In the genomic region with DNA sequence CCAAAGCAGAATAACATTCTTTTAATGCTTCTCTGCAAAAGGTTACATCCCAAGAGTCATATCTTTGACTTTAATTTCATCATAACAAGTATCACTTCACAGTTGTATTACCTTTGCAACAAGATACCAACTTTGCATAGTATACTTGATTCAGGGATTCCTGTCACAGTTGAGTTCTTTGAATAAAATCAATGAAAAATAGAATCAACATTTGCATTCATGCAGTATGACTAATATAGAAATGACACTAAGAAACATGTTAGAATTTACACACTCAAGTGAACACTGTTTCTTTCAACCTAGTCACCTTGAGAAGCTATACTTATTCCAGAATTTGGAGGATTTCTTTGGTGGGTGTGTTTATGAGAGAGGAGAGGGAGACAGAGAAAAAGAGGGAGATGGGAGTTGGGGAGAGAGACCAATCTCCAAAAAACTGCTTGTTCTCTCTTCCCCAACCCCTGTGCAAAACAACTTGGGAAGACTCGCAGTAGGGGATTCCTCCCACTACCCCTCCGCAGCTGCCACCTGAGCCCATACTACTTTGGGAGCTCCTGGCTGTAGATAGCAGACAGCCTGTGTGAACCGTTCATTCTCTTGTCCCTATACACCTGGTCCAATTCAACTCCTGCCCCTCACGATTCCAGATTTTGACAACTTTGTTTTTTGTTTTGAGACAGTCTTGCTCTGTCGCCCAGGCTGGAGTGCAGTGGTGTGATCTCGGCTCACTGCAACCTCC, we compare ENCODE assay signal across 1 cellular context.
TF ChIP-seq lines count a peak whose summit lies in the region.

No MANE protein-coding gene starts in this region.

TF ChIP-seq in HepG2, 621 proteins besides CTCF, POLR2A, EP300 and RAD21 (continued from another document):
- TF ChIP-seq, protein P1, sequence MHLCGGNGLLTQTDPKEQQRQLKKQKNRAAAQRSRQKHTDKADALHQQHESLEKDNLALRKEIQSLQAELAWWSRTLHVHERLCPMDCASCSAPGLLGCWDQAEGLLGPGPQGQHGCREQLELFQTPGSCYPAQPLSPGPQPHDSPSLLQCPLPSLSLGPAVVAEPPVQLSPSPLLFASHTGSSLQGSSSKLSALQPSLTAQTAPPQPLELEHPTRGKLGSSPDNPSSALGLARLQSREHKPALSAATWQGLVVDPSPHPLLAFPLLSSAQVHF (CRISPR knock-in tag; IDR thresholded peaks at IDR 0.05): no peak
- TF ChIP-seq, protein P2, sequence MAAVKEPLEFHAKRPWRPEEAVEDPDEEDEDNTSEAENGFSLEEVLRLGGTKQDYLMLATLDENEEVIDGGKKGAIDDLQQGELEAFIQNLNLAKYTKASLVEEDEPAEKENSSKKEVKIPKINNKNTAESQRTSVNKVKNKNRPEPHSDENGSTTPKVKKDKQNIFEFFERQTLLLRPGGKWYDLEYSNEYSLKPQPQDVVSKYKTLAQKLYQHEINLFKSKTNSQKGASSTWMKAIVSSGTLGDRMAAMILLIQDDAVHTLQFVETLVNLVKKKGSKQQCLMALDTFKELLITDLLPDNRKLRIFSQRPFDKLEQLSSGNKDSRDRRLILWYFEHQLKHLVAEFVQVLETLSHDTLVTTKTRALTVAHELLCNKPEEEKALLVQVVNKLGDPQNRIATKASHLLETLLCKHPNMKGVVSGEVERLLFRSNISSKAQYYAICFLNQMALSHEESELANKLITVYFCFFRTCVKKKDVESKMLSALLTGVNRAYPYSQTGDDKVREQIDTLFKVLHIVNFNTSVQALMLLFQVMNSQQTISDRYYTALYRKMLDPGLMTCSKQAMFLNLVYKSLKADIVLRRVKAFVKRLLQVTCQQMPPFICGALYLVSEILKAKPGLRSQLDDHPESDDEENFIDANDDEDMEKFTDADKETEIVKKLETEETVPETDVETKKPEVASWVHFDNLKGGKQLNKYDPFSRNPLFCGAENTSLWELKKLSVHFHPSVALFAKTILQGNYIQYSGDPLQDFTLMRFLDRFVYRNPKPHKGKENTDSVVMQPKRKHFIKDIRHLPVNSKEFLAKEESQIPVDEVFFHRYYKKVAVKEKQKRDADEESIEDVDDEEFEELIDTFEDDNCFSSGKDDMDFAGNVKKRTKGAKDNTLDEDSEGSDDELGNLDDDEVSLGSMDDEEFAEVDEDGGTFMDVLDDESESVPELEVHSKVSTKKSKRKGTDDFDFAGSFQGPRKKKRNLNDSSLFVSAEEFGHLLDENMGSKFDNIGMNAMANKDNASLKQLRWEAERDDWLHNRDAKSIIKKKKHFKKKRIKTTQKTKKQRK (IDR thresholded peaks at IDR 0.05; ENCODE audit: low read length): no peak
- TF ChIP-seq CHCHD3 (CRISPR knock-in tag; IDR thresholded peaks at IDR 0.05) (no peak), ESRRA (CRISPR knock-in tag; IDR thresholded peaks at IDR 0.05; ENCODE audit: low read depth) (no peak), CHD2 (IDR thresholded peaks at IDR 0.05; ENCODE audit: low read depth, low read length) (no peak), SNAI1 (CRISPR knock-in tag; IDR thresholded peaks at IDR 0.05; ENCODE audit: borderline replicate concordance) (no peak), ETV5 (CRISPR knock-in tag; IDR thresholded peaks at IDR 0.05; ENCODE audit: borderline replicate concordance) (no peak), ZNF124 (CRISPR knock-in tag; IDR thresholded peaks at IDR 0.05) (no peak), XRCC5 (optimal IDR thresholded peaks at IDR 0.05; ENCODE audit: low read length) (no peak), SMC3 (IDR thresholded peaks at IDR 0.05; ENCODE audit: low read length) (no peak)
- TF ChIP-seq, protein P3, sequence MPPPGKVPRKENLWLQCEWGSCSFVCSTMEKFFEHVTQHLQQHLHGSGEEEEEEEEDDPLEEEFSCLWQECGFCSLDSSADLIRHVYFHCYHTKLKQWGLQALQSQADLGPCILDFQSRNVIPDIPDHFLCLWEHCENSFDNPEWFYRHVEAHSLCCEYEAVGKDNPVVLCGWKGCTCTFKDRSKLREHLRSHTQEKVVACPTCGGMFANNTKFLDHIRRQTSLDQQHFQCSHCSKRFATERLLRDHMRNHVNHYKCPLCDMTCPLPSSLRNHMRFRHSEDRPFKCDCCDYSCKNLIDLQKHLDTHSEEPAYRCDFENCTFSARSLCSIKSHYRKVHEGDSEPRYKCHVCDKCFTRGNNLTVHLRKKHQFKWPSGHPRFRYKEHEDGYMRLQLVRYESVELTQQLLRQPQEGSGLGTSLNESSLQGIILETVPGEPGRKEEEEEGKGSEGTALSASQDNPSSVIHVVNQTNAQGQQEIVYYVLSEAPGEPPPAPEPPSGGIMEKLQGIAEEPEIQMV (CRISPR knock-in tag; IDR thresholded peaks at IDR 0.05; ENCODE audit: low read depth): no peak
- TF ChIP-seq, protein P4, sequence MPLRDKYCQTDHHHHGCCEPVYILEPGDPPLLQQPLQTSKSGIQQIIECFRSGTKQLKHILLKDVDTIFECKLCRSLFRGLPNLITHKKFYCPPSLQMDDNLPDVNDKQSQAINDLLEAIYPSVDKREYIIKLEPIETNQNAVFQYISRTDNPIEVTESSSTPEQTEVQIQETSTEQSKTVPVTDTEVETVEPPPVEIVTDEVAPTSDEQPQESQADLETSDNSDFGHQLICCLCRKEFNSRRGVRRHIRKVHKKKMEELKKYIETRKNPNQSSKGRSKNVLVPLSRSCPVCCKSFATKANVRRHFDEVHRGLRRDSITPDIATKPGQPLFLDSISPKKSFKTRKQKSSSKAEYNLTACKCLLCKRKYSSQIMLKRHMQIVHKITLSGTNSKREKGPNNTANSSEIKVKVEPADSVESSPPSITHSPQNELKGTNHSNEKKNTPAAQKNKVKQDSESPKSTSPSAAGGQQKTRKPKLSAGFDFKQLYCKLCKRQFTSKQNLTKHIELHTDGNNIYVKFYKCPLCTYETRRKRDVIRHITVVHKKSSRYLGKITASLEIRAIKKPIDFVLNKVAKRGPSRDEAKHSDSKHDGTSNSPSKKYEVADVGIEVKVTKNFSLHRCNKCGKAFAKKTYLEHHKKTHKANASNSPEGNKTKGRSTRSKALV (CRISPR knock-in tag; IDR thresholded peaks at IDR 0.05): no peak
- TF ChIP-seq, protein P5, sequence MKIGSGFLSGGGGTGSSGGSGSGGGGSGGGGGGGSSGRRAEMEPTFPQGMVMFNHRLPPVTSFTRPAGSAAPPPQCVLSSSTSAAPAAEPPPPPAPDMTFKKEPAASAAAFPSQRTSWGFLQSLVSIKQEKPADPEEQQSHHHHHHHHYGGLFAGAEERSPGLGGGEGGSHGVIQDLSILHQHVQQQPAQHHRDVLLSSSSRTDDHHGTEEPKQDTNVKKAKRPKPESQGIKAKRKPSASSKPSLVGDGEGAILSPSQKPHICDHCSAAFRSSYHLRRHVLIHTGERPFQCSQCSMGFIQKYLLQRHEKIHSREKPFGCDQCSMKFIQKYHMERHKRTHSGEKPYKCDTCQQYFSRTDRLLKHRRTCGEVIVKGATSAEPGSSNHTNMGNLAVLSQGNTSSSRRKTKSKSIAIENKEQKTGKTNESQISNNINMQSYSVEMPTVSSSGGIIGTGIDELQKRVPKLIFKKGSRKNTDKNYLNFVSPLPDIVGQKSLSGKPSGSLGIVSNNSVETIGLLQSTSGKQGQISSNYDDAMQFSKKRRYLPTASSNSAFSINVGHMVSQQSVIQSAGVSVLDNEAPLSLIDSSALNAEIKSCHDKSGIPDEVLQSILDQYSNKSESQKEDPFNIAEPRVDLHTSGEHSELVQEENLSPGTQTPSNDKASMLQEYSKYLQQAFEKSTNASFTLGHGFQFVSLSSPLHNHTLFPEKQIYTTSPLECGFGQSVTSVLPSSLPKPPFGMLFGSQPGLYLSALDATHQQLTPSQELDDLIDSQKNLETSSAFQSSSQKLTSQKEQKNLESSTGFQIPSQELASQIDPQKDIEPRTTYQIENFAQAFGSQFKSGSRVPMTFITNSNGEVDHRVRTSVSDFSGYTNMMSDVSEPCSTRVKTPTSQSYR (CRISPR knock-in tag; IDR thresholded peaks at IDR 0.05; ENCODE audit: borderline replicate concordance): no peak
- TF ChIP-seq, protein P6, sequence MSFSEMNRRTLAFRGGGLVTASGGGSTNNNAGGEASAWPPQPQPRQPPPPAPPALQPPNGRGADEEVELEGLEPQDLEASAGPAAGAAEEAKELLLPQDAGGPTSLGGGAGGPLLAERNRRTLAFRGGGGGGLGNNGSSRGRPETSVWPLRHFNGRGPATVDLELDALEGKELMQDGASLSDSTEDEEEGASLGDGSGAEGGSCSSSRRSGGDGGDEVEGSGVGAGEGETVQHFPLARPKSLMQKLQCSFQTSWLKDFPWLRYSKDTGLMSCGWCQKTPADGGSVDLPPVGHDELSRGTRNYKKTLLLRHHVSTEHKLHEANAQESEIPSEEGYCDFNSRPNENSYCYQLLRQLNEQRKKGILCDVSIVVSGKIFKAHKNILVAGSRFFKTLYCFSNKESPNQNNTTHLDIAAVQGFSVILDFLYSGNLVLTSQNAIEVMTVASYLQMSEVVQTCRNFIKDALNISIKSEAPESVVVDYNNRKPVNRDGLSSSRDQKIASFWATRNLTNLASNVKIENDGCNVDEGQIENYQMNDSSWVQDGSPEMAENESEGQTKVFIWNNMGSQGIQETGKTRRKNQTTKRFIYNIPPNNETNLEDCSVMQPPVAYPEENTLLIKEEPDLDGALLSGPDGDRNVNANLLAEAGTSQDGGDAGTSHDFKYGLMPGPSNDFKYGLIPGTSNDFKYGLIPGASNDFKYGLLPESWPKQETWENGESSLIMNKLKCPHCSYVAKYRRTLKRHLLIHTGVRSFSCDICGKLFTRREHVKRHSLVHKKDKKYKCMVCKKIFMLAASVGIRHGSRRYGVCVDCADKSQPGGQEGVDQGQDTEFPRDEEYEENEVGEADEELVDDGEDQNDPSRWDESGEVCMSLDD (CRISPR knock-in tag; IDR thresholded peaks at IDR 0.05; ENCODE audit: borderline replicate concordance): no peak
TF ChIP-seq in HepG2: peak in this region for 0.
